In the genomic region with DNA sequence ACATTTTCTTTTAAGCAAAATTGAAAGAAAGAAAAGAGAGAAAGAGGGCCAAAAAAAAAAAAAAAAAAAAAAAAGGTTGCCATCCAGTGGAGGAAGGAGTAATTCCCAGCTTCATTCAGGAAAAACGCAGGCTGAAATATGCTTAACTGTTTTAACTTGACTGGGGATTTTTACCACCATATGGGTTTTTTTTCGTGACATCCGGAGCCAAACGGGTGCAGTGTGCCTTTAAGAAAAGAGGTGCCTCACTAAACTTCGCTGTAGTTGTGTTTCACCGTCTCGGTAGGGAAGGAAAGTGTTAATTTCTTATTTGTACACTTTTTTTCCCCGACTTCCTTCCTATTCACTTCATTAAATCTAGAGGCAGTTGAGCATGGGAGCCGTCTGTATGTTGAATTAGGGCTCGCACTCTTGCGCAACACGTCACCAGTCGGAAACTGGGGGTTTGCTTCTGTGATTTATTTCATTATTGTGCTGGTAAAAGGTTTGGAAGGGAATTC, we compare ENCODE assay signal across 8 cellular contexts.
DNase-seq lines count a peak whose midpoint lies in the region; ATAC-seq, FAIRE-seq and TF ChIP-seq lines count a peak whose summit lies in the region.

No MANE protein-coding gene starts in this region.

- in situ Hi-C loops in K562 (cut with MboI) (no loop called here), gastrocnemius medialis (cut with MboI; ENCODE audit: low sequenced_read_pairs in 4 of 4) (no loop called here)

- TF ChIP-seq POLR2A in K562 (conservative IDR thresholded peaks at IDR 0.05) = no peak
- no peak for TF ChIP-seq POLR2A in gastrocnemius medialis (IDR thresholded peaks at IDR 0.05)

- H3K27me3 ChIP-seq in K562 (ENCODE audit: control insufficient read depth in 2 of 2, insufficient read depth in 2 of 2, low read length in 2 of 2) (no peaks in the 10 kb centered on the region), iPS-15b (ENCODE audit: control insufficient read depth, insufficient read depth, low read length) (no peaks in the 10 kb centered on the region), gastrocnemius medialis (no peaks in the 10 kb centered on the region)

- no peak for FAIRE-seq in K562 (lab: Jason Lieb, UNC)

- no peak for TF ChIP-seq CTCF in K562 (IDR thresholded peaks at IDR 0.05 in 2 of 3, conservative IDR thresholded peaks at IDR 0.05 in 1 of 3; ENCODE audit: insufficient read depth in 2 of 3, low read depth in 1 of 3, low read length in 3 of 3)
- TF ChIP-seq CTCF in gastrocnemius medialis (IDR thresholded peaks at IDR 0.05 in 4 of 5, conservative IDR thresholded peaks at IDR 0.05 in 1 of 5) = peak in 1 of 5 experiments; percentile 11

- H3K36me3 ChIP-seq in K562 (ENCODE audit: control insufficient read depth, insufficient read depth, low read length) = peaks cover 11% of the 10 kb centered on the region; the same call in 1 of the 3 replicates
- H3K36me3 ChIP-seq in iPS-15b (ENCODE audit: control insufficient read depth, insufficient read depth, low read length) = no peaks in the 10 kb centered on the region
- no peaks in the 10 kb centered on the region for H3K36me3 ChIP-seq in gastrocnemius medialis

- DNase-seq in COR-L47 (lab: John Stamatoyannopoulos, UW) = peak; percentile 65
- DNase-seq in HS-5 (ENCODE audit: low read depth) = peak; percentile 29
- peak; percentile 9 for DNase-seq in SHP77 treated with DMSO at 0.1 percent for 48 hours (lab: John Stamatoyannopoulos, UW)
- no peak for DNase-seq in K562 (ENCODE audit: extremely low read depth in 1 of 4, low spot score in 3 of 4)
- DNase-seq in gastrocnemius medialis = peak; percentile 32 to 35

- H3K4me1 ChIP-seq in K562 (replicated peaks in 1 of 2; ENCODE audit: control insufficient read depth in 2 of 2, insufficient read depth in 2 of 2, low read length in 2 of 2) (no peaks in the 10 kb centered on the region), iPS-15b (ENCODE audit: control insufficient read depth, insufficient read depth, low read length) (peaks cover 37% of the 10 kb centered on the region), gastrocnemius medialis (peaks cover 18 to 23% of the 10 kb centered on the region in 2 donors)

- H3K9me1 ChIP-seq in K562 (ENCODE audit: control insufficient read depth, insufficient read depth, low read length) = no peaks in the 10 kb centered on the region

- 86% methylated on average over 13 of the region's 13 CpGs for WGBS in K562 (ENCODE audit: insufficient coverage, low coverage, missing lambda C conversion rate)

- no peak for TF ChIP-seq EP300 in K562 (IDR thresholded peaks at IDR 0.05; ENCODE audit: low read length)

- H3K79me2 ChIP-seq in K562 (ENCODE audit: control insufficient read depth, insufficient read depth, low read length) = no peaks in the 10 kb centered on the region; the same call in 2 of the 3 replicates

- no peak for TF ChIP-seq RAD21 in K562 (CRISPR knock-in tag; conservative IDR thresholded peaks at IDR 0.05 in 1 of 2, IDR thresholded peaks at IDR 0.05 in 1 of 2)

- no peak overlapping the region for H3K4me2 ChIP-seq in K562 (ENCODE audit: insufficient read depth, low read length)

- CTCF ChIA-PET in K562 (lab: Yijun Ruan, JAX; ENCODE audit: low intra/inter-chr PET ratio) = no interaction called here

- H4K20me1 ChIP-seq in K562 (replicated peaks; ENCODE audit: control insufficient read depth, insufficient read depth, low read length) = no peaks in the 10 kb centered on the region

- BruUV-seq in K562 (replicated peaks; lab: Mats Ljungman, UMichigan) = no TSS peak

- H3K9ac ChIP-seq in K562 (ENCODE audit: insufficient read depth in 1 of 2, low read depth in 2 of 2, low read length in 2 of 2) (no peak overlapping the region), iPS-15b (ENCODE audit: low read depth, low read length) (peak overlapping the region; percentile 57)

- POLR2A ChIA-PET in K562 (lab: Yijun Ruan, JAX) = no interaction called here

- H3K9me3 ChIP-seq in K562 (replicated peaks; ENCODE audit: control insufficient read depth, insufficient read depth, low read depth, low read length) (no peaks in the 10 kb centered on the region), iPS-15b (ENCODE audit: control insufficient read depth, insufficient read depth, low read length) (no peaks in the 10 kb centered on the region), gastrocnemius medialis (no peaks in the 10 kb centered on the region)

- no peak overlapping the region for H3K27ac ChIP-seq in K562 (ENCODE audit: extremely low read depth, low read depth, low read length)
- H3K27ac ChIP-seq in gastrocnemius medialis = peak overlapping the region; percentile 78 to 90 (median 85)

- ATAC-seq in GM21360 (IDR thresholded peaks at IDR 0.05; ENCODE audit: unreplicated experiment) = peak; percentile 46
- ATAC-seq in K562 = no peak
- ATAC-seq in gastrocnemius medialis = peak; percentile 37 to 67
- no peak for ATAC-seq in GM18519 (IDR thresholded peaks at IDR 0.05; ENCODE audit: low FRiP score, unreplicated experiment)

- no peak overlapping the region for H3K4me3 ChIP-seq in K562
- peak overlapping the region; percentile 28 for H3K4me3 ChIP-seq in iPS-15b (ENCODE audit: low read depth, low read length)
- H3K4me3 ChIP-seq in gastrocnemius medialis = peak overlapping the region; percentile 54 to 70 (median 60)

- no peak overlapping the region for H2AFZ ChIP-seq in K562 (ENCODE audit: low read depth, low read length)

- intact Hi-C loops in K562 (cut with micrococcal nuclease) (no loop called here), gastrocnemius medialis (cut with DNase I; ENCODE audit: low total_unique reads) (loop anchor here (5.0 to 10.0 kb wide), 4 partner anchors 134 to 507 kb away; a partner anchor contains a TSS)

TF ChIP-seq in K562, 482 proteins besides CTCF, POLR2A, EP300 and RAD21 (continues in another document):
- TF ChIP-seq, protein P1, sequence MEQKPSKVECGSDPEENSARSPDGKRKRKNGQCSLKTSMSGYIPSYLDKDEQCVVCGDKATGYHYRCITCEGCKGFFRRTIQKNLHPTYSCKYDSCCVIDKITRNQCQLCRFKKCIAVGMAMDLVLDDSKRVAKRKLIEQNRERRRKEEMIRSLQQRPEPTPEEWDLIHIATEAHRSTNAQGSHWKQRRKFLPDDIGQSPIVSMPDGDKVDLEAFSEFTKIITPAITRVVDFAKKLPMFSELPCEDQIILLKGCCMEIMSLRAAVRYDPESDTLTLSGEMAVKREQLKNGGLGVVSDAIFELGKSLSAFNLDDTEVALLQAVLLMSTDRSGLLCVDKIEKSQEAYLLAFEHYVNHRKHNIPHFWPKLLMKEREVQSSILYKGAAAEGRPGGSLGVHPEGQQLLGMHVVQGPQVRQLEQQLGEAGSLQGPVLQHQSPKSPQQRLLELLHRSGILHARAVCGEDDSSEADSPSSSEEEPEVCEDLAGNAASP (IDR thresholded peaks at IDR 0.05) = no peak
- no peak for TF ChIP-seq SNRNP70 (optimal IDR thresholded peaks at IDR 0.05; ENCODE audit: low read depth, low read length)
- no peak for TF ChIP-seq SREBF2 (CRISPR knock-in tag; IDR thresholded peaks at IDR 0.05)
- no peak for TF ChIP-seq CCNT2 (IDR thresholded peaks at IDR 0.05; ENCODE audit: borderline replicate concordance, extremely low read depth, insufficient read length, low read depth, low read length)
- no peak for TF ChIP-seq NFRKB (IDR thresholded peaks at IDR 0.05; ENCODE audit: low read depth)
- TF ChIP-seq, protein P2, sequence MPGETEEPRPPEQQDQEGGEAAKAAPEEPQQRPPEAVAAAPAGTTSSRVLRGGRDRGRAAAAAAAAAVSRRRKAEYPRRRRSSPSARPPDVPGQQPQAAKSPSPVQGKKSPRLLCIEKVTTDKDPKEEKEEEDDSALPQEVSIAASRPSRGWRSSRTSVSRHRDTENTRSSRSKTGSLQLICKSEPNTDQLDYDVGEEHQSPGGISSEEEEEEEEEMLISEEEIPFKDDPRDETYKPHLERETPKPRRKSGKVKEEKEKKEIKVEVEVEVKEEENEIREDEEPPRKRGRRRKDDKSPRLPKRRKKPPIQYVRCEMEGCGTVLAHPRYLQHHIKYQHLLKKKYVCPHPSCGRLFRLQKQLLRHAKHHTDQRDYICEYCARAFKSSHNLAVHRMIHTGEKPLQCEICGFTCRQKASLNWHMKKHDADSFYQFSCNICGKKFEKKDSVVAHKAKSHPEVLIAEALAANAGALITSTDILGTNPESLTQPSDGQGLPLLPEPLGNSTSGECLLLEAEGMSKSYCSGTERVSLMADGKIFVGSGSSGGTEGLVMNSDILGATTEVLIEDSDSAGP (CRISPR knock-in tag; IDR thresholded peaks at IDR 0.05) = 0 out of 2 replicates have a peak, but pooled peaks have one; percentile 19
- TF ChIP-seq CEBPG (CRISPR knock-in tag; IDR thresholded peaks at IDR 0.05) = peak; percentile 64
- peak in 1 of 2 experiments; percentile 90; a peak in 2 of 4 replicates for TF ChIP-seq CEBPG (tag; conservative IDR thresholded peaks at IDR 0.05 in 1 of 2, IDR thresholded peaks at IDR 0.05 in 1 of 2)
- no peak for TF ChIP-seq CREBBP (IDR thresholded peaks at IDR 0.05; ENCODE audit: low read depth, low read length)
- TF ChIP-seq NR2F6 (CRISPR knock-in tag; IDR thresholded peaks at IDR 0.05) = no peak
- no peak for TF ChIP-seq XRCC5 (IDR thresholded peaks at IDR 0.05; ENCODE audit: low read depth, low read length)
- no peak for TF ChIP-seq KHSRP (IDR thresholded peaks at IDR 0.05)
- TF ChIP-seq HMG20A (CRISPR knock-in tag; conservative IDR thresholded peaks at IDR 0.05) = no peak
- TF ChIP-seq TAL1 (IDR thresholded peaks at IDR 0.05) = no peak
- TF ChIP-seq, protein P3, sequence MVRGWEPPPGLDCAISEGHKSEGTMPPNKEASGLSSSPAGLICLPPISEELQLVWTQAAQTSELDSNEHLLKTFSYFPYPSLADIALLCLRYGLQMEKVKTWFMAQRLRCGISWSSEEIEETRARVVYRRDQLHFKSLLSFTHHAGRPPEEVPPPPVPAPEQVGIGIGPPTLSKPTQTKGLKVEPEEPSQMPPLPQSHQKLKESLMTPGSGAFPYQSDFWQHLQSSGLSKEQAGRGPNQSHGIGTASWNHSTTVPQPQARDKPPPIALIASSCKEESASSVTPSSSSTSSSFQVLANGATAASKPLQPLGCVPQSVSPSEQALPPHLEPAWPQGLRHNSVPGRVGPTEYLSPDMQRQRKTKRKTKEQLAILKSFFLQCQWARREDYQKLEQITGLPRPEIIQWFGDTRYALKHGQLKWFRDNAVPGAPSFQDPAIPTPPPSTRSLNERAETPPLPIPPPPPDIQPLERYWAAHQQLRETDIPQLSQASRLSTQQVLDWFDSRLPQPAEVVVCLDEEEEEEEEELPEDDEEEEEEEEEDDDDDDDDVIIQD (CRISPR knock-in tag; IDR thresholded peaks at IDR 0.05) = no peak

Comparison
In these comparisons a context has a peak if more than half of its experiments do, and no peak if none do; other contexts are left out.
1. DNase-seq: peak in COR-L47 (single experiment), HS-5 (single experiment), SHP77 treated with DMSO at 0.1 percent for 48 hours (single experiment) and gastrocnemius medialis (2 of 2); none in K562 (0 of 4).
2. ATAC-seq: peak in GM21360 (single experiment) and gastrocnemius medialis (2 of 2); none in K562 (single experiment) and GM18519 (single experiment).